12 cellular contexts compared by ENCODE assay signal in the genomic region with DNA sequence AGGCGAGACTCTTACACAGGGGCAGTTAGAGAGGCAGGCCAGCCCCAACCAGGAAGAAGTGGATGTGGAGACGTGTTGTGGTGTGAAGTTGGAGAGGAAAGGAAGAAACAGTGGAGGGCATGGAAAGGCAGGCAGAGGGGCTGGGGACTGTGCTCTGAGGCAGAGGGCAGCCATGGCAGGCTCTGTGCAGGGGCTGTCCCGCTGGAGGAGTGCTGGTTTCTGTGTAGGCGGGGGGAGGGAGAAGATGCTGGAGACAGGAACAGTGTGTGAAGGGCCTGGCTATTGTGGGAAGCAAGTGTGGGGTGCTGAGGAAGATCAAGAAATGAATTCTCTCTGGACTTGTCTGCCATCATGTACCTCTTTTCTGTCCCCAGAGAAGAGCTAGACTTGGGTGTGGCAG. TPM values are rescaled to one million over a fixed set of nuclear protein-coding genes. Genes with fewer than 3 reads are reported as not detected.
DNase-seq lines count a peak whose midpoint lies in the region; ATAC-seq and TF ChIP-seq lines count a peak whose summit lies in the region.
"Had no signal": no experiment of that assay in that cellular context is flagged by ENCODE, and none has a peak within 500 bp of the region (broad histone marks: within the 10 kb centered on the region; RNA-seq: fewer than 3 reads in every experiment).

No MANE protein-coding gene starts in this region.

- H3K9me3 ChIP-seq in CD4-positive, alpha-beta T cell (ENCODE audit: control insufficient read depth, low read length), result no peaks in the 10 kb centered on the region
- H3K9me3 ChIP-seq in naive thymus-derived CD4-positive, alpha-beta T cell (ENCODE audit: control insufficient read depth in 2 of 3, low read length in 3 of 3), result no peaks in the 10 kb centered on the region
- H3K9me3 ChIP-seq: lower lobe of right lung had no signal

- H3K9me2 ChIP-seq in GM23338 (ENCODE audit: insufficient read depth), result no peaks in the 10 kb centered on the region

- no peaks in the 10 kb centered on the region; the same call in 1 of the 2 replicates for H4K20me1 ChIP-seq in GM23338 (replicated peaks; ENCODE audit: insufficient read depth)

- no peaks in the 10 kb centered on the region for H3K9me3 Mint-ChIP-seq in CD4-positive, alpha-beta T cell
- H3K9me3 Mint-ChIP-seq in GM23338 (no peaks in the 10 kb centered on the region), glutamatergic neuron (ENCODE audit: unreplicated experiment) (no peaks in the 10 kb centered on the region)
- no peaks in the 10 kb centered on the region for H3K9me3 Mint-ChIP-seq in activated naive CD8-positive, alpha-beta T cell treated with anti-CD3 and anti-CD28 coated beads, Interleukin-2, amount 10 ng/mL, durations not matched to agents 7 days and 5 days
- no peaks in the 10 kb centered on the region for H3K9me3 Mint-ChIP-seq in naive thymus-derived CD4-positive, alpha-beta T cell

- POLR2A ChIA-PET in CD4-positive, alpha-beta T cell (lab: Charles Lee), result no interaction called here
- POLR2A ChIA-PET in activated naive CD8-positive, alpha-beta T cell treated with anti-CD3 and anti-CD28 coated beads, Interleukin-2, amount 10 ng/mL, durations not matched to agents 7 days and 5 days (lab: Charles Lee), result no interaction called here
- POLR2A ChIA-PET in naive thymus-derived CD4-positive, alpha-beta T cell (lab: Charles Lee), result interaction anchor here (0.5 kb wide), 1 partner anchor 12 kb away, joined by 3 read pairs; no protein-coding TSS in a partner anchor

- intact Hi-C loops in CD4-positive, alpha-beta T cell (cut with DNase I, micrococcal nuclease), result no loop called here
- intact Hi-C loops in naive thymus-derived CD4-positive, alpha-beta T cell (cut with micrococcal nuclease), result no loop called here

- no peak for DNase-seq in CD4-positive, alpha-beta T cell
- DNase-seq in GM23338 (ENCODE audit: low spot score), result no peak
- DNase-seq in activated naive CD8-positive, alpha-beta T cell treated with anti-CD3 and anti-CD28 coated beads, Interleukin-2, amount 10 ng/mL, durations not matched to agents 7 days and 5 days, result no peak
- DNase-seq in naive thymus-derived CD4-positive, alpha-beta T cell, result no peak
- DNase-seq in glutamatergic neuron, result no peak
- DNase-seq in effector CD4-positive, alpha-beta T cell, result no peak
- no peak for DNase-seq in GM19240 (ENCODE audit: insufficient read length, low spot score)
- DNase-seq: DMS79, lower lobe of right lung, NCI-H1694 treated with DMSO at 0.1 percent for 48 hours, NCI-H510A, retina had no signal

- H3K27ac Mint-ChIP-seq in CD4-positive, alpha-beta T cell, result peak overlapping the region; percentile 40
- peak overlapping the region; percentile 56 for H3K27ac Mint-ChIP-seq in GM23338
- H3K27ac Mint-ChIP-seq in activated naive CD8-positive, alpha-beta T cell treated with anti-CD3 and anti-CD28 coated beads, Interleukin-2, amount 10 ng/mL, durations not matched to agents 7 days and 5 days, result peak overlapping the region; percentile 11
- H3K27ac Mint-ChIP-seq in naive thymus-derived CD4-positive, alpha-beta T cell, result peak overlapping the region; percentile 4 to 91 (median 74)
- no peak overlapping the region for H3K27ac Mint-ChIP-seq in glutamatergic neuron (ENCODE audit: unreplicated experiment)

- H3K4me1 ChIP-seq in GM23338 (ENCODE audit: insufficient read depth), result peaks cover 46% of the 10 kb centered on the region
- peaks cover 9 to 10% of the 10 kb centered on the region in 2 donors for H3K4me1 ChIP-seq in naive thymus-derived CD4-positive, alpha-beta T cell (ENCODE audit: control insufficient read depth in 2 of 2, insufficient read depth in 2 of 2, low read length in 2 of 2)
- H3K4me1 ChIP-seq: lower lobe of right lung had no signal

- H3K4me1 Mint-ChIP-seq in CD4-positive, alpha-beta T cell (ENCODE audit: low read depth), result peaks cover 38% of the 10 kb centered on the region
- peaks cover 61% of the 10 kb centered on the region for H3K4me1 Mint-ChIP-seq in GM23338
- H3K4me1 Mint-ChIP-seq in activated naive CD8-positive, alpha-beta T cell treated with anti-CD3 and anti-CD28 coated beads, Interleukin-2, amount 10 ng/mL, durations not matched to agents 7 days and 5 days, result peaks cover 25% of the 10 kb centered on the region
- H3K4me1 Mint-ChIP-seq in naive thymus-derived CD4-positive, alpha-beta T cell, result peaks cover 14 to 47% (median 36%) of the 10 kb centered on the region in 7 donors
- peaks cover 3% of the 10 kb centered on the region for H3K4me1 Mint-ChIP-seq in glutamatergic neuron (ENCODE audit: low read depth, unreplicated experiment)

- H3K79me2 ChIP-seq in GM23338 (replicated peaks; ENCODE audit: insufficient read depth), result peaks cover 17% of the 10 kb centered on the region

- H3K36me3 Mint-ChIP-seq in CD4-positive, alpha-beta T cell (ENCODE audit: low read depth), result peaks cover 15% of the 10 kb centered on the region
- H3K36me3 Mint-ChIP-seq in GM23338 (ENCODE audit: low read depth) (peaks cover 8% of the 10 kb centered on the region), glutamatergic neuron (ENCODE audit: unreplicated experiment) (no peaks in the 10 kb centered on the region)
- peaks cover 19% of the 10 kb centered on the region for H3K36me3 Mint-ChIP-seq in activated naive CD8-positive, alpha-beta T cell treated with anti-CD3 and anti-CD28 coated beads, Interleukin-2, amount 10 ng/mL, durations not matched to agents 7 days and 5 days
- peaks cover 0 to 16% (median 15%) of the 10 kb centered on the region in 5 donors for H3K36me3 Mint-ChIP-seq in naive thymus-derived CD4-positive, alpha-beta T cell

- H3K36me3 ChIP-seq in GM23338 (ENCODE audit: insufficient read depth), result 0 out of 2 replicates have a peak, but pooled peaks cover 2% of the 10 kb centered on the region
- peaks cover 0 to 11% (median 0%) of the 10 kb centered on the region in 3 experiments for H3K36me3 ChIP-seq in naive thymus-derived CD4-positive, alpha-beta T cell (ENCODE audit: control insufficient read depth in 2 of 3, insufficient read depth in 3 of 3, low read length in 3 of 3)
- H3K36me3 ChIP-seq: lower lobe of right lung had no signal

- no peak overlapping the region for H3K4me2 ChIP-seq in GM23338

- peaks cover 25% of the 10 kb centered on the region for H3F3A ChIP-seq in GM23338 (replicated peaks; ENCODE audit: low read depth)

- CTCF ChIA-PET in CD4-positive, alpha-beta T cell (lab: Charles Lee), result no interaction called here
- CTCF ChIA-PET in naive thymus-derived CD4-positive, alpha-beta T cell (lab: Charles Lee), result no interaction called here

- ATAC-seq in CD4-positive, alpha-beta T cell (ENCODE audit: poor library complexity), result no peak
- no peak for ATAC-seq in GM23338
- ATAC-seq in activated naive CD8-positive, alpha-beta T cell treated with anti-CD3 and anti-CD28 coated beads, Interleukin-2, amount 10 ng/mL, durations not matched to agents 7 days and 5 days (ENCODE audit: low read depth), result no peak
- ATAC-seq in naive thymus-derived CD4-positive, alpha-beta T cell, result no peak

- H3K4me3 Mint-ChIP-seq in CD4-positive, alpha-beta T cell, result no peak overlapping the region
- H3K4me3 Mint-ChIP-seq in GM23338 (peak overlapping the region; percentile 5; the same call in 1 of the 3 replicates), glutamatergic neuron (ENCODE audit: unreplicated experiment) (no peak overlapping the region)
- no peak overlapping the region for H3K4me3 Mint-ChIP-seq in activated naive CD8-positive, alpha-beta T cell treated with anti-CD3 and anti-CD28 coated beads, Interleukin-2, amount 10 ng/mL, durations not matched to agents 7 days and 5 days
- no peak overlapping the region for H3K4me3 Mint-ChIP-seq in naive thymus-derived CD4-positive, alpha-beta T cell

- no peak overlapping the region for H2AFZ ChIP-seq in GM23338

- no peak overlapping the region for H3K27ac ChIP-seq in CD4-positive, alpha-beta T cell (ENCODE audit: low read depth, low read length)
- no peak overlapping the region for H3K27ac ChIP-seq in GM23338 (ENCODE audit: low read depth)
- H3K27ac ChIP-seq in naive thymus-derived CD4-positive, alpha-beta T cell (ENCODE audit: low read depth, low read length), result no peak overlapping the region
- H3K27ac ChIP-seq: lower lobe of right lung had no signal

- no peak for TF ChIP-seq CTCF in CD4-positive, alpha-beta T cell (IDR thresholded peaks at IDR 0.05)
- TF ChIP-seq CTCF in GM23338 (conservative IDR thresholded peaks at IDR 0.05; ENCODE audit: low read depth in 2 of 2), result no peak
- no peak for TF ChIP-seq CTCF in glutamatergic neuron (IDR thresholded peaks at IDR 0.05; ENCODE audit: partially characterized antibody, unreplicated experiment)

- H3K27me3 ChIP-seq in CD4-positive, alpha-beta T cell (ENCODE audit: control insufficient read depth, insufficient read depth, low read length), result no peaks in the 10 kb centered on the region
- no peaks in the 10 kb centered on the region for H3K27me3 ChIP-seq in GM23338 (ENCODE audit: insufficient read depth)
- no peaks in the 10 kb centered on the region for H3K27me3 ChIP-seq in naive thymus-derived CD4-positive, alpha-beta T cell (ENCODE audit: control insufficient read depth in 2 of 2, insufficient read depth in 2 of 2, low read length in 2 of 2)

- H3K4me3 ChIP-seq in GM23338, result no peak overlapping the region
- H3K4me3 ChIP-seq in naive thymus-derived CD4-positive, alpha-beta T cell (ENCODE audit: low read length), result no peak overlapping the region
- H3K4me3 ChIP-seq: lower lobe of right lung had no signal

- H3K27me3 Mint-ChIP-seq in CD4-positive, alpha-beta T cell, result no peaks in the 10 kb centered on the region
- peaks cover 8% of the 10 kb centered on the region for H3K27me3 Mint-ChIP-seq in GM23338 (ENCODE audit: insufficient read depth, low read depth, poor library complexity)
- H3K27me3 Mint-ChIP-seq in activated naive CD8-positive, alpha-beta T cell treated with anti-CD3 and anti-CD28 coated beads, Interleukin-2, amount 10 ng/mL, durations not matched to agents 7 days and 5 days, result no peaks in the 10 kb centered on the region
- no peaks in the 10 kb centered on the region for H3K27me3 Mint-ChIP-seq in naive thymus-derived CD4-positive, alpha-beta T cell
- peaks cover 5% of the 10 kb centered on the region for H3K27me3 Mint-ChIP-seq in glutamatergic neuron (ENCODE audit: unreplicated experiment)

RNA-seq across cellular contexts. Expression of a gene that starts 21.0 kb away (rescaled TPM):
- 10 to 100 TPM; 23.8 to 24.1 TPM for total RNA-seq in CD4-positive, alpha-beta T cell
- 17.4 and 21.2 TPM in 2 replicates for total RNA-seq in GM23338 (2014; rRNA removed; shearing (Covaris generic))
- polyA plus RNA-seq in GM23338 (2016; fragmentation: Nextera tagmentation; extraction: Ambion mirVana), result 41.1 and 43.2 TPM in 2 replicates
- 10 to 100 TPM; 32.4 to 33.7 TPM for total RNA-seq in activated naive CD8-positive, alpha-beta T cell treated with anti-CD3 and anti-CD28 coated beads, Interleukin-2, amount 10 ng/mL, durations not matched to agents 7 days and 5 days
- total RNA-seq in naive thymus-derived CD4-positive, alpha-beta T cell, result 10 to 100 TPM; 20.4 to 35.9 (median 25.0) TPM
- polyA plus RNA-seq in naive thymus-derived CD4-positive, alpha-beta T cell, result 10 to 100 TPM; 66.9 to 77.6 TPM
- total RNA-seq in glutamatergic neuron (ENCODE audit: unreplicated experiment), result 17.6 TPM

RNA-seq across cellular contexts. Expression of a gene that starts 28.1 kb away (rescaled TPM):
- 1,000 to 10,000 TPM; 4,558 to 4,627 TPM for total RNA-seq in CD4-positive, alpha-beta T cell
- 4,842 and 6,082 TPM in 2 replicates for total RNA-seq in GM23338 (2014; rRNA removed; shearing (Covaris generic))
- polyA plus RNA-seq in GM23338 (2016; fragmentation: Nextera tagmentation; extraction: Ambion mirVana), result 2,989 and 3,203 TPM in 2 replicates
- 1,000 to 10,000 TPM; 2,522 to 2,542 TPM for total RNA-seq in activated naive CD8-positive, alpha-beta T cell treated with anti-CD3 and anti-CD28 coated beads, Interleukin-2, amount 10 ng/mL, durations not matched to agents 7 days and 5 days
- 1,000 to 10,000 TPM; 2,229 to 4,292 (median 4,136) TPM for total RNA-seq in naive thymus-derived CD4-positive, alpha-beta T cell
- 1,000 to 10,000 TPM in 1 of 2 donors, 100 to 1,000 TPM in 1; 898 to 1,586 TPM for polyA plus RNA-seq in naive thymus-derived CD4-positive, alpha-beta T cell
- total RNA-seq in glutamatergic neuron (ENCODE audit: unreplicated experiment), result 1,679 TPM

RNA-seq across cellular contexts. Expression of a gene that starts 28.6 kb away (rescaled TPM):
- 1 to 10 TPM; 6.8 to 7.2 TPM for total RNA-seq in CD4-positive, alpha-beta T cell
- 61.5 and 64.1 TPM in 2 replicates for total RNA-seq in GM23338 (2014; rRNA removed; shearing (Covaris generic))
- 49.5 and 51.0 TPM in 2 replicates for polyA plus RNA-seq in GM23338 (2016; fragmentation: Nextera tagmentation; extraction: Ambion mirVana)
- 10 to 100 TPM; 28.1 to 28.7 TPM for total RNA-seq in activated naive CD8-positive, alpha-beta T cell treated with anti-CD3 and anti-CD28 coated beads, Interleukin-2, amount 10 ng/mL, durations not matched to agents 7 days and 5 days
- total RNA-seq in naive thymus-derived CD4-positive, alpha-beta T cell, result 10 to 100 TPM in 1 of 5 experiments, 1 to 10 TPM in 4; 5.6 to 20.3 (median 6.8) TPM
- 1 to 10 TPM; 4.3 to 4.8 TPM for polyA plus RNA-seq in naive thymus-derived CD4-positive, alpha-beta T cell
- 21.8 TPM for total RNA-seq in glutamatergic neuron (ENCODE audit: unreplicated experiment)
